In the genomic region with DNA sequence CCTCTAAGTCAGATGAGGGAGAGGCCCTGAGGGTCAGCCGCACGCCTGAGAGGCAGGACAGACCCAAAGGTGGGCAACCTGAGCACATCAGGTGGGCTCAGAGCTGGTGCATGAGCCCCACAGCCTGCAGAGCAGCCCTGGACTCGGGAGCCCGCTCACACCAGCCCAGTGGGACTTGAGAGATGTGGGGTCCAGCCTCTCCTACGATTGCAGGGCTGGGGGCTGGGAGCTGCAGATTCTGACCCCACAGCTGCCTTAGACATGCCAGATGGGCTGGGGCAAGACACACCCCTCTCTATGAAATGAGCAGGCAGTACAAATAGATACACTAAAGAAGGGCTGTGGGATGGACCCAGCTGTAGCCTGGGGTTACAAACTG, we compare ENCODE assay signal across 33 cellular contexts.
"Had no signal": no experiment of that assay in that cellular context is flagged by ENCODE, and none has a peak within 500 bp of the region (broad histone marks: within the 10 kb centered on the region; RNA-seq: fewer than 3 reads in every experiment).

No MANE protein-coding gene starts in this region.

- DNase-seq: Kasumi-1, KG1, MG63, MM.1S, MV-4-11, NCI-H1048, NCI-H1092, NCI-H1092 treated with DMSO at 0.1 percent for 48 hours, NCI-H1105, NCI-H1105 treated with DMSO at 0.1 percent for 48 hours, NCI-H1417, NCI-H1417 treated with DMSO at 0.1 percent for 48 hours, NCI-H1436, NCI-H1436 treated with DMSO at 0.1 percent for 48 hours, NCI-H1694, NCI-H1694 treated with DMSO at 0.1 percent for 48 hours, NCI-H187, NCI-H187 treated with DMSO at 0.1 percent for 48 hours, NCI-H1930, NCI-H2029, NCI-H2029 treated with DMSO at 0.1 percent for 48 hours, NCI-H2081, NCI-H2081 treated with DMSO at 0.1 percent for 48 hours, NCI-H2107, NCI-H2171, NCI-H2171 treated with DMSO at 0.1 percent for 48 hours, NCI-H2227 treated with DMSO at 0.1 percent for 48 hours, NCI-H226, NCI-H446, NCI-H446 treated with DMSO at 0.1 percent for 48 hours, NCI-H510A, NCI-H510A treated with DMSO at 0.1 percent for 48 hours had no signal

- H3K9me3 ChIP-seq: MG63 had no signal

- H3K4me3 ChIP-seq: MG63 had no signal

- H3K4me2 ChIP-seq: KMS-11 had no signal

- H3K36me3 ChIP-seq: MG63 had no signal

- H3K27ac ChIP-seq: KMS-11 had no signal

- H3K9ac ChIP-seq: KMS-11 had no signal
